27 cellular contexts compared by ENCODE assay signal in genomic region chr11:78472382-78472781, GRCh38.
"Had no signal": no experiment of that assay in that cellular context is flagged by ENCODE, and none has a peak within 500 bp of the region (broad histone marks: within the 10 kb centered on the region; RNA-seq: fewer than 3 reads in every experiment).

No MANE protein-coding gene starts in this region.

- H3K27ac ChIP-seq: neutrophil, pancreas, psoas muscle, skin epidermis, spleen, stomach, tibial artery, transverse colon, upper lobe of right lung, uterus had no signal

- DNase-seq: naive thymus-derived CD8-positive, alpha-beta T cell; nephron progenitor cell; nucleus accumbens; pancreas; psoas muscle; right cardiac atrium; spleen; stimulated activated CD4-positive, alpha-beta T cell treated with anti-CD3 and anti-CD28 coated beads, Interleukin-12 subunit alpha, Interleukin-12 subunit beta, amount 100 ng/mL, for 4 hours; stimulated activated CD4-positive, alpha-beta T cell treated with anti-CD3 and anti-CD28 coated beads, Interleukin-1b, Interleukin-23, amount 100 ng/mL, for 48 hours; stimulated activated CD4-positive, alpha-beta T cell treated with anti-CD3 and anti-CD28 coated beads, Interleukin-4, amount 100 ng/mL, for 1 hour; stimulated activated CD4-positive, alpha-beta T cell treated with anti-CD3 and anti-CD28 coated beads, Interleukin-4, amount 100 ng/mL, for 4 hours; stimulated activated CD8-positive, alpha-beta memory T cell treated with anti-CD3 and anti-CD28 coated beads, Interleukin-4, amount 100 ng/mL, for 48 hours; stimulated activated naive B cell treated with anti-CD40 and anti-IgM and Interleukin-4, amounts not matched to agents 10 μg/mL and 1 μg/mL and 100 μg/mL, for 72 hours; stimulated activated naive CD4-positive, alpha-beta T cell treated with Interleukin-2 at 50 U/mL for 16 hours; stomach; tibial artery; transverse colon; upper lobe of right lung; uterus had no signal

- H3K27me3 ChIP-seq: neutrophil, pancreas, spleen, stomach, tibial artery, transverse colon, upper lobe of right lung, uterus had no signal

- H3K27ac Mint-ChIP-seq: naive thymus-derived CD8-positive, alpha-beta T cell; natural killer cell treated with Interleukin-12 subunit alpha and Interleukin-12 subunit beta and Interleukin-15 and Interleukin-18, amount 100 ng/mL, for 72 hours; stimulated activated naive B cell treated with anti-CD40 and anti-IgM and Interleukin-4, amounts not matched to agents 10 μg/mL and 1 μg/mL and 100 μg/mL, for 72 hours; stimulated activated naive CD8-positive, alpha-beta T cell treated with anti-CD3 and anti-CD28 coated beads, Interleukin-15, Interleukin-2, amounts not matched to agents 100 ng/mL and 50 ng/mL, for 24 hours; type B pancreatic cell had no signal

- FAIRE-seq: pancreas had no signal

- H3K9me3 ChIP-seq: neutrophil, pancreas, psoas muscle, stomach, tibial artery, transverse colon, upper lobe of right lung, uterus had no signal

- H3K4me3 ChIP-seq: pancreas, psoas muscle, skin epidermis, smooth muscle cell, spleen, stomach, tibial artery, transverse colon, upper lobe of right lung, uterus had no signal

- H3K4me1 ChIP-seq: psoas muscle, tibial artery, upper lobe of right lung, uterus had no signal

- H3K36me3 ChIP-seq: neutrophil, pancreas, stomach, transverse colon, uterus had no signal

- ATAC-seq: naive thymus-derived CD8-positive, alpha-beta T cell; natural killer cell treated with Interleukin-12 subunit alpha and Interleukin-12 subunit beta and Interleukin-15 and Interleukin-18, amount 100 ng/mL, for 72 hours; pancreas; psoas muscle; right cardiac atrium; sciatic nerve; stimulated activated naive B cell treated with anti-CD40 and anti-IgM and Interleukin-4, amounts not matched to agents 10 μg/mL and 1 μg/mL and 100 μg/mL, for 72 hours; upper lobe of right lung had no signal

- H3K9me3 Mint-ChIP-seq: natural killer cell treated with Interleukin-12 subunit alpha and Interleukin-12 subunit beta and Interleukin-15 and Interleukin-18, amount 100 ng/mL, for 72 hours; nephron progenitor cell; neural crest cell; stimulated activated naive B cell treated with anti-CD40 and anti-IgM and Interleukin-4, amounts not matched to agents 10 μg/mL and 1 μg/mL and 100 μg/mL, for 72 hours had no signal

- H3K27me3 Mint-ChIP-seq: naive thymus-derived CD8-positive, alpha-beta T cell; natural killer cell treated with Interleukin-12 subunit alpha and Interleukin-12 subunit beta and Interleukin-15 and Interleukin-18, amount 100 ng/mL, for 72 hours; stimulated activated naive B cell treated with anti-CD40 and anti-IgM and Interleukin-4, amounts not matched to agents 10 μg/mL and 1 μg/mL and 100 μg/mL, for 72 hours; stimulated activated naive CD8-positive, alpha-beta T cell treated with anti-CD3 and anti-CD28 coated beads, Interleukin-15, Interleukin-2, amounts not matched to agents 100 ng/mL and 50 ng/mL, for 24 hours; type B pancreatic cell had no signal

- H3K4me3 Mint-ChIP-seq: naive thymus-derived CD8-positive, alpha-beta T cell; natural killer cell treated with Interleukin-12 subunit alpha and Interleukin-12 subunit beta and Interleukin-15 and Interleukin-18, amount 100 ng/mL, for 72 hours; nephron progenitor cell; neural crest cell; stimulated activated naive B cell treated with anti-CD40 and anti-IgM and Interleukin-4, amounts not matched to agents 10 μg/mL and 1 μg/mL and 100 μg/mL, for 72 hours; stimulated activated naive CD8-positive, alpha-beta T cell treated with anti-CD3 and anti-CD28 coated beads, Interleukin-15, Interleukin-2, amounts not matched to agents 100 ng/mL and 50 ng/mL, for 24 hours; type B pancreatic cell had no signal

- H3K4me2 ChIP-seq: smooth muscle cell had no signal

- H3K4me1 Mint-ChIP-seq: nephron progenitor cell had no signal
